13 cellular contexts compared by ENCODE assay signal in the genomic region with DNA sequence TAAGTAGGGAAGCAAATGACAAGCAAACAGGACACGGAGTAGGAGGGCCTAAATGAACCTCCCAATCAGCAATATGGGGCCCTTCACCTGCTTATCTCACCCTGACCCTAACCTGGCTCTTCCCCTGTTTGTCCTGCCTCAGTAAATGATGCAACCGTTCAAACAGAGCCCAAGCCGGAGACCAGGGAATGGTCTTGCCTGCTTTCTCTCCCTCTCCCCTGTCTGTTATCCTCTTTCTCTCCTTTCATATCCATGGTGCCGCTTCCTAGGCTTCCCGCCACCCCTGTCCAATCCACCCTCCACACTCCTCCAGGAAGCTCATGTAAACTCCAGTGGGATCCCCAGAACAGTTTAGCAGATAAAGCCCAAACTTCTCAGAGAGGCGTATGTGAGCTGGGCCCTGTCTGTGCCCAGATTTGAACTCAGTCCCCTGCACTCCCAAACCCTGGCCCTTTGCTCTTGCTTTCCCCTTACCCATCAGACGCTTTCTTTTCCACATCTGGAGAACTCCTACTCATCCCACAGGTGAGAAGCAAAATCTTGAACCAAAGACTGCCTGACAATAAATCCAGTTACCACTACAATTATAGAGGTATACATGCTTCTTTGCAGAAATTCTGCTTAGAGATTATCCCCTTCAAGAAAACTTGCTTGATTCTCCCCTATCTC. TPM values are rescaled to one million over a fixed set of nuclear protein-coding genes. Genes with fewer than 3 reads are reported as not detected.
DNase-seq lines count a peak whose midpoint lies in the region; ATAC-seq and TF ChIP-seq lines count a peak whose summit lies in the region.
"Had no signal": no experiment of that assay in that cellular context is flagged by ENCODE, and none has a peak within 500 bp of the region (broad histone marks: within the 10 kb centered on the region; RNA-seq: fewer than 3 reads in every experiment).

No MANE protein-coding gene starts in this region.

- H4K20me1 ChIP-seq in GM23338 (replicated peaks; ENCODE audit: insufficient read depth) (no peaks in the 10 kb centered on the region), hepatocyte (ENCODE audit: insufficient read depth, poor library complexity, severe bottlenecking) (no peaks in the 10 kb centered on the region)
- H4K20me1 ChIP-seq: BLaER1 treated with 17β-estradiol and CSF1 and Interleukin-3, amounts not matched to agents 10 nM and 100 nM had no signal

- H3K4me1 Mint-ChIP-seq in GM23338 (peaks cover 10% of the 10 kb centered on the region), WTC11 (peaks cover 6% of the 10 kb centered on the region), HFFc6 (ENCODE audit: low read depth) (no peaks in the 10 kb centered on the region)

- DNase-seq in GM23338 (ENCODE audit: low spot score) (no peak), WTC11 (ENCODE audit: low spot score) (no peak), hepatocyte (ENCODE audit: low spot score) (peak; percentile 8), trophoblast cell (no peak), HFFc6 (no peak), prostate gland (ENCODE audit: low spot score) (no peak)
- no peak for DNase-seq in stimulated activated CD4-positive, alpha-beta T cell treated with anti-CD3 and anti-CD28 coated beads, Interleukin-15, amount 100 ng/mL, for 24 hours
- DNase-seq: ACHN; Calu3; CD4-positive, CD25-positive, alpha-beta regulatory T cell; DMS 273 treated with DMSO at 0.1 percent for 48 hours had no signal

- H2AK5ac ChIP-seq in trophoblast cell (ENCODE audit: low read length), result no peak overlapping the region

- H4K8ac ChIP-seq in trophoblast cell (ENCODE audit: low read depth, low read length), result no peak overlapping the region

- H3K9me3 Mint-ChIP-seq in GM23338 (no peaks in the 10 kb centered on the region; the same call in 2 of the 3 replicates), WTC11 (peaks cover 7% of the 10 kb centered on the region), HFFc6 (peaks cover 12% of the 10 kb centered on the region)

- H4K12ac ChIP-seq in trophoblast cell (ENCODE audit: low read depth, low read length), result no peak overlapping the region

- H3K27ac ChIP-seq in GM23338 (ENCODE audit: low read depth), result no peak overlapping the region
- H3K27ac ChIP-seq in hepatocyte, result no peak overlapping the region
- no peak overlapping the region for H3K27ac ChIP-seq in trophoblast cell (ENCODE audit: low read depth, low read length)
- H3K27ac ChIP-seq in prostate gland, result no peak overlapping the region
- H3K27ac ChIP-seq: BLaER1 treated with 17β-estradiol and CSF1 and Interleukin-3, amounts not matched to agents 10 nM and 100 nM had no signal

- H3K9ac ChIP-seq in trophoblast cell (ENCODE audit: low read length), result no peak overlapping the region
- H3K9ac ChIP-seq: BLaER1 treated with 17β-estradiol and CSF1 and Interleukin-3, amounts not matched to agents 10 nM and 100 nM had no signal

- H3K27ac Mint-ChIP-seq in GM23338 (peak overlapping the region; percentile 50; the same call in 1 of the 2 replicates), WTC11 (no peak overlapping the region), HFFc6 (no peak overlapping the region)

- peak overlapping the region; percentile 44 for H2BK12ac ChIP-seq in trophoblast cell (ENCODE audit: low read length)

- H3K4me3 Mint-ChIP-seq in GM23338 (no peak overlapping the region), WTC11 (no peak overlapping the region), HFFc6 (no peak overlapping the region)
- H3K4me3 Mint-ChIP-seq: CD4-positive, CD25-positive, alpha-beta regulatory T cell had no signal

- H3K14ac ChIP-seq in trophoblast cell (ENCODE audit: low read length), result no peak overlapping the region

- H3K9me2 ChIP-seq in GM23338 (ENCODE audit: insufficient read depth) (no peaks in the 10 kb centered on the region), hepatocyte (replicated peaks; ENCODE audit: insufficient read depth) (no peaks in the 10 kb centered on the region)

- H3F3A ChIP-seq in GM23338 (replicated peaks; ENCODE audit: low read depth), result no peaks in the 10 kb centered on the region

- POLR2A ChIA-PET in WTC11 (lab: Charles Lee), result no interaction called here

- no peak for TF ChIP-seq POLR2A in prostate gland (IDR thresholded peaks at IDR 0.05)

- peak overlapping the region; percentile 18 for H2BK120ac ChIP-seq in trophoblast cell (ENCODE audit: insufficient read depth, low read length, poor library complexity)

- CTCF ChIA-PET in WTC11 (lab: Charles Lee), result no interaction called here

- H3K36me3 ChIP-seq in GM23338 (ENCODE audit: insufficient read depth) (no peaks in the 10 kb centered on the region), hepatocyte (replicated peaks; ENCODE audit: insufficient read depth, low read depth) (no peaks in the 10 kb centered on the region), trophoblast cell (ENCODE audit: control insufficient read depth in 1 of 2, insufficient read depth in 2 of 2, low read length in 2 of 2) (no peaks in the 10 kb centered on the region), prostate gland (no peaks in the 10 kb centered on the region)

- no peaks in the 10 kb centered on the region for H3K9me3 ChIP-seq in hepatocyte (ENCODE audit: low read depth)
- no peaks in the 10 kb centered on the region for H3K9me3 ChIP-seq in trophoblast cell (ENCODE audit: insufficient read depth, low read depth, low read length)
- H3K9me3 ChIP-seq in prostate gland, result no peaks in the 10 kb centered on the region

- H2AFZ ChIP-seq in GM23338 (peak overlapping the region; percentile 90), hepatocyte (no peak overlapping the region), trophoblast cell (ENCODE audit: insufficient read depth, low read length, poor library complexity) (no peak overlapping the region)

- H3K27me3 ChIP-seq in GM23338 (ENCODE audit: insufficient read depth) (no peaks in the 10 kb centered on the region), hepatocyte (no peaks in the 10 kb centered on the region), trophoblast cell (ENCODE audit: insufficient read depth, low read length) (no peaks in the 10 kb centered on the region), prostate gland (replicated peaks; ENCODE audit: insufficient read depth) (no peaks in the 10 kb centered on the region)
- H3K27me3 ChIP-seq: BLaER1 treated with 17β-estradiol and CSF1 and Interleukin-3, amounts not matched to agents 10 nM and 100 nM had no signal

- H3K27me3 Mint-ChIP-seq in GM23338 (ENCODE audit: insufficient read depth, low read depth, poor library complexity) (peaks cover 6% of the 10 kb centered on the region), WTC11 (ENCODE audit: low read depth) (no peaks in the 10 kb centered on the region; the same call in 1 of the 2 replicates), HFFc6 (ENCODE audit: insufficient read depth) (peaks cover 14% of the 10 kb centered on the region)
- H3K27me3 Mint-ChIP-seq: CD4-positive, CD25-positive, alpha-beta regulatory T cell had no signal

- no peak overlapping the region for H3K4ac ChIP-seq in trophoblast cell (ENCODE audit: low read depth, low read length)

- intact Hi-C loops in prostate gland (cut with DNase I), result no loop called here

- no peak overlapping the region for H3K23ac ChIP-seq in trophoblast cell (ENCODE audit: low read length)

- H3K4me1 ChIP-seq in GM23338 (ENCODE audit: insufficient read depth), result no peaks in the 10 kb centered on the region; the same call in 1 of the 2 replicates
- H3K4me1 ChIP-seq in hepatocyte (ENCODE audit: insufficient read depth), result no peaks in the 10 kb centered on the region
- H3K4me1 ChIP-seq in trophoblast cell (ENCODE audit: control insufficient read depth in 1 of 2, insufficient read depth in 2 of 2, low read length in 2 of 2), result peaks cover 0 to 5% of the 10 kb centered on the region in 2 experiments
- no peaks in the 10 kb centered on the region for H3K4me1 ChIP-seq in prostate gland (replicated peaks)

- no peak overlapping the region for H2BK5ac ChIP-seq in trophoblast cell (ENCODE audit: low read depth, low read length, poor library complexity)

- no peak overlapping the region for H3K18ac ChIP-seq in trophoblast cell (ENCODE audit: low read length)

- 76% methylated on average over 7 of the region's 7 CpGs for WGBS in hepatocyte (ENCODE audit: low lambda C conversion rate, missing lambda C conversion rate)
- WGBS in trophoblast cell (ENCODE audit: extremely low coverage, insufficient coverage, insufficient read length), result no CpG with 5 or more reads among the region's 7 CpGs
- 82% methylated on average over 7 of the region's 7 CpGs for WGBS in prostate gland

- no peak overlapping the region for H3K4me3 ChIP-seq in GM23338
- no peak overlapping the region for H3K4me3 ChIP-seq in hepatocyte
- H3K4me3 ChIP-seq in trophoblast cell (ENCODE audit: low read depth, low read length), result no peak overlapping the region
- H3K4me3 ChIP-seq in prostate gland, result no peak overlapping the region
- H3K4me3 ChIP-seq: BLaER1 treated with 17β-estradiol and CSF1 and Interleukin-3, amounts not matched to agents 10 nM and 100 nM had no signal

- no peaks in the 10 kb centered on the region for H3K79me1 ChIP-seq in trophoblast cell (ENCODE audit: low read length)

- H3K4me2 ChIP-seq in GM23338 (no peak overlapping the region), hepatocyte (no peak overlapping the region), trophoblast cell (ENCODE audit: low read length) (no peak overlapping the region)
- H3K4me2 ChIP-seq: BLaER1 treated with 17β-estradiol and CSF1 and Interleukin-3, amounts not matched to agents 10 nM and 100 nM had no signal

- ATAC-seq in GM23338 (peak; percentile 45; the same call in 2 of the 3 replicates), WTC11 (peak; percentile 56)
- ATAC-seq: HCT116 had no signal

- H3K36me3 Mint-ChIP-seq in GM23338 (ENCODE audit: low read depth) (no peaks in the 10 kb centered on the region), WTC11 (no peaks in the 10 kb centered on the region), HFFc6 (ENCODE audit: low read depth) (no peaks in the 10 kb centered on the region)

- TF ChIP-seq CTCF in GM23338 (conservative IDR thresholded peaks at IDR 0.05; ENCODE audit: low read depth in 2 of 2) (no peak), WTC11 (IDR thresholded peaks at IDR 0.05) (no peak), hepatocyte (IDR thresholded peaks at IDR 0.05; ENCODE audit: poor library complexity) (no peak), HFFc6 (IDR thresholded peaks at IDR 0.05) (no peak), prostate gland (IDR thresholded peaks at IDR 0.05) (no peak)

- H3K79me2 ChIP-seq in GM23338 (replicated peaks; ENCODE audit: insufficient read depth), result no peaks in the 10 kb centered on the region
- no peaks in the 10 kb centered on the region for H3K79me2 ChIP-seq in hepatocyte
- no peaks in the 10 kb centered on the region for H3K79me2 ChIP-seq in trophoblast cell (ENCODE audit: control insufficient read depth, insufficient read depth, low read length, poor library complexity)

- H4K91ac ChIP-seq in trophoblast cell (ENCODE audit: low read depth, low read length), result peak overlapping the region; percentile 43

RNA-seq across cellular contexts. Expression of a gene that starts 45.7 kb away (rescaled TPM):
- 139 and 167 TPM in 2 replicates for total RNA-seq in GM23338 (2014; rRNA removed; shearing (Covaris generic))
- 44.1 and 45.2 TPM in 2 replicates for polyA plus RNA-seq in GM23338 (2016; fragmentation: Nextera tagmentation; extraction: Ambion mirVana)
- 103 to 107 TPM (median 105 TPM) in 3 replicates for total RNA-seq in WTC11 (2021)
- 213 and 253 TPM in 2 replicates for total RNA-seq in hepatocyte
- 97.1 and 101 TPM in 2 replicates for polyA plus RNA-seq in hepatocyte
- polyA plus RNA-seq in trophoblast cell (2013), result 277 and 288 TPM in 2 replicates
- 100 to 1,000 TPM; 124 to 153 (median 135) TPM for total RNA-seq in HFFc6 (2021; fragmentation: NEBNext Ultra II Directional; extraction: Animal tissue kit (Norgen Biotek cat#: 25700))
- 100 to 1,000 TPM; 106 to 132 TPM for total RNA-seq in prostate gland
